8 cellular contexts compared by ENCODE assay signal in genomic region chr22:37952629-37953028, GRCh38. TPM values are rescaled to one million over a fixed set of nuclear protein-coding genes. Genes with fewer than 3 reads are reported as not detected.
DNase-seq lines count a peak whose midpoint lies in the region; ATAC-seq and TF ChIP-seq lines count a peak whose summit lies in the region.
"Not testable (repeated sequence)": the region's sequence is repeated elsewhere in the genome, so short reads cannot be mapped to it uniquely, and the experiment has no call there.

No MANE protein-coding gene starts in this region.

- peak overlapping the region; percentile 74 for H3K9ac ChIP-seq in DND-41 (ENCODE audit: low read depth, low read length)
- not testable (repeated sequence) for H3K9ac ChIP-seq in rectal smooth muscle tissue (ENCODE audit: low read length)

- ATAC-seq in DND-41 (ENCODE audit: insufficient read depth, low read depth); activated CD8-positive, alpha-beta T cell treated with anti-CD3 and anti-CD28 coated beads for 36 hours; central memory CD8-positive, alpha-beta T cell (replicated peaks; ENCODE audit: extremely low read depth, poor library complexity, severe bottlenecking): not testable (repeated sequence)
- ATAC-seq in Right ventricle myocardium inferior: peak; percentile 5

- intact Hi-C loops in activated CD8-positive, alpha-beta T cell treated with anti-CD3 and anti-CD28 coated beads for 36 hours (cut with micrococcal nuclease); Right ventricle myocardium inferior (cut with DNase I): not testable (repeated sequence)

- H3K4me3 ChIP-seq in DND-41 (ENCODE audit: low read depth in 1 of 2, low read length in 2 of 2) (peak overlapping the region in 1 of 2 experiments; percentile 67; a peak in 2 of 4 replicates), mesodermal cell (ENCODE audit: extremely low read depth, insufficient read depth, low read length, poor library complexity, severe bottlenecking) (peak overlapping the region; percentile 99), rectal smooth muscle tissue (ENCODE audit: low read length) (peak overlapping the region; percentile 94), urinary bladder (ENCODE audit: low read depth, low read length) (peak overlapping the region; percentile 79)

- H3K27me3 Mint-ChIP-seq in activated CD8-positive, alpha-beta T cell treated with anti-CD3 and anti-CD28 coated beads for 36 hours: peaks cover 14% of the 10 kb centered on the region
- not testable (repeated sequence) for H3K27me3 Mint-ChIP-seq in central memory CD8-positive, alpha-beta T cell

- 22 to 30% methylated on average over 16 to 17 of the region's 20 CpGs for WGBS in mesodermal cell (ENCODE audit: insufficient coverage in 2 of 2), 2 experiments
- whole genome bisulfite sequencing in urinary bladder: 5% methylated on average over 20 of the region's 20 CpGs

- H3K9me3 Mint-ChIP-seq in activated CD8-positive, alpha-beta T cell treated with anti-CD3 and anti-CD28 coated beads for 36 hours; central memory CD8-positive, alpha-beta T cell: not testable (repeated sequence)

- H3K79me2 ChIP-seq in DND-41 (ENCODE audit: insufficient read depth, low read length): peaks cover 20% of the 10 kb centered on the region

- not testable (repeated sequence) for TF ChIP-seq CTCF in DND-41 (IDR thresholded peaks at IDR 0.05; ENCODE audit: borderline replicate concordance, extremely low read depth, low read length, poor library complexity, severe bottlenecking); activated CD8-positive, alpha-beta T cell treated with anti-CD3 and anti-CD28 coated beads for 36 hours (IDR thresholded peaks at IDR 0.05)

- H3K36me3 ChIP-seq in DND-41 (ENCODE audit: insufficient read depth, low read length): peaks cover 12% of the 10 kb centered on the region
- H3K36me3 ChIP-seq in mesodermal cell (ENCODE audit: control insufficient read depth, insufficient read depth, low read length): peaks cover 18% of the 10 kb centered on the region
- not testable (repeated sequence) for H3K36me3 ChIP-seq in rectal smooth muscle tissue (ENCODE audit: control insufficient read depth, insufficient read depth, low read length); urinary bladder (ENCODE audit: insufficient read depth)

- H3K4me3 Mint-ChIP-seq in activated CD8-positive, alpha-beta T cell treated with anti-CD3 and anti-CD28 coated beads for 36 hours: peak overlapping the region; percentile 97
- peak overlapping the region; percentile 90 for H3K4me3 Mint-ChIP-seq in central memory CD8-positive, alpha-beta T cell

- not testable (repeated sequence) for H3K27ac ChIP-seq in DND-41 (ENCODE audit: low read length); mesodermal cell (ENCODE audit: low read depth, low read length, severe bottlenecking); rectal smooth muscle tissue (ENCODE audit: low read depth, low read length); urinary bladder (ENCODE audit: low read depth)

- DNase-seq in DND-41; activated CD8-positive, alpha-beta T cell treated with anti-CD3 and anti-CD28 coated beads for 36 hours; central memory CD8-positive, alpha-beta T cell (ENCODE audit: low spot score in 2 of 2); Right ventricle myocardium inferior (ENCODE audit: missing footprints): not testable (repeated sequence)
- peak; percentile 18 for DNase-seq in NCI-H748 (lab: John Stamatoyannopoulos, UW; ENCODE audit: unreplicated experiment)

- H3K27ac Mint-ChIP-seq in activated CD8-positive, alpha-beta T cell treated with anti-CD3 and anti-CD28 coated beads for 36 hours: not testable (repeated sequence)
- peak overlapping the region; percentile 96 for H3K27ac Mint-ChIP-seq in central memory CD8-positive, alpha-beta T cell (ENCODE audit: low read depth)

- CTCF ChIA-PET in activated CD8-positive, alpha-beta T cell treated with anti-CD3 and anti-CD28 coated beads for 36 hours (lab: Charles Lee): interaction anchor here (0.6 to 1.8 kb wide), 4 partner anchors 18 to 89 kb away, joined by 3 to 7 read pairs (median 4); partner anchors contain the start of gene MICALL1

- peaks cover 26% of the 10 kb centered on the region for H3K4me1 Mint-ChIP-seq in activated CD8-positive, alpha-beta T cell treated with anti-CD3 and anti-CD28 coated beads for 36 hours (ENCODE audit: low read depth)
- peaks cover 44% of the 10 kb centered on the region for H3K4me1 Mint-ChIP-seq in central memory CD8-positive, alpha-beta T cell

- H3K4me1 ChIP-seq in DND-41 (ENCODE audit: insufficient read depth, low read length): peaks cover 21% of the 10 kb centered on the region
- H3K4me1 ChIP-seq in mesodermal cell (ENCODE audit: control insufficient read depth, insufficient read depth, low read length, poor library complexity, severe bottlenecking); rectal smooth muscle tissue (ENCODE audit: control insufficient read depth, insufficient read depth, low read length); urinary bladder (ENCODE audit: insufficient read depth): not testable (repeated sequence)

- H2AFZ ChIP-seq in DND-41 (ENCODE audit: low read depth, low read length): peak overlapping the region; percentile 84

- not testable (repeated sequence) for H4K20me1 ChIP-seq in DND-41 (ENCODE audit: insufficient read depth, low read length)

- not testable (repeated sequence) for H3K27me3 ChIP-seq in DND-41 (ENCODE audit: insufficient read depth, low read length, poor library complexity); rectal smooth muscle tissue (ENCODE audit: control insufficient read depth, insufficient read depth, low read length)

- H3K4me2 ChIP-seq in DND-41 (ENCODE audit: insufficient read depth, low read length): peak overlapping the region; percentile 97

- POLR2A ChIA-PET in activated CD8-positive, alpha-beta T cell treated with anti-CD3 and anti-CD28 coated beads for 36 hours (lab: Charles Lee): interaction anchor here (0.6 kb wide), 1 partner anchor 45 kb away, joined by 3 read pairs; no protein-coding TSS in a partner anchor

- peaks cover 13% of the 10 kb centered on the region for H3K36me3 Mint-ChIP-seq in activated CD8-positive, alpha-beta T cell treated with anti-CD3 and anti-CD28 coated beads for 36 hours (ENCODE audit: low read depth)
- peaks cover 16% of the 10 kb centered on the region for H3K36me3 Mint-ChIP-seq in central memory CD8-positive, alpha-beta T cell (ENCODE audit: insufficient read depth)

- H3K9me3 ChIP-seq in DND-41 (ENCODE audit: insufficient read depth, low read length, severe bottlenecking); mesodermal cell (ENCODE audit: control insufficient read depth, low read length): not testable (repeated sequence)

RNA-seq across cellular contexts. Expression of gene C22orf23, which starts 0.8 kb away (rescaled TPM):
- total RNA-seq in activated CD8-positive, alpha-beta T cell treated with anti-CD3 and anti-CD28 coated beads for 36 hours: not detected
- total RNA-seq in Right ventricle myocardium inferior (0.68 TPM), urinary bladder (0.26 TPM)
- polyA plus RNA-seq in mesodermal cell (2013, experiment 1 of 2): 0.70 TPM
- polyA plus RNA-seq in mesodermal cell (2013, experiment 2 of 2): 0.91 TPM
- 0.95 TPM for polyA plus RNA-seq in urinary bladder

RNA-seq across cellular contexts. Expression of gene POLR2F, which starts 0.9 kb away (rescaled TPM):
- 10 to 100 TPM; 82.2 to 85.4 TPM for total RNA-seq in activated CD8-positive, alpha-beta T cell treated with anti-CD3 and anti-CD28 coated beads for 36 hours
- total RNA-seq in Right ventricle myocardium inferior (88.8 TPM), urinary bladder (24.7 TPM)
- 121 TPM for polyA plus RNA-seq in mesodermal cell (2013, experiment 1 of 2)
- polyA plus RNA-seq in mesodermal cell (2013, experiment 2 of 2): 107 TPM
- polyA plus RNA-seq in urinary bladder: 126 TPM

RNA-seq across cellular contexts. Expression of gene SOX10, which starts 31.7 kb away (rescaled TPM):
- not detected for total RNA-seq in activated CD8-positive, alpha-beta T cell treated with anti-CD3 and anti-CD28 coated beads for 36 hours
- 1.9 TPM for total RNA-seq in Right ventricle myocardium inferior
- 9.0 TPM for polyA plus RNA-seq in mesodermal cell (2013, experiment 1 of 2)
- 8.3 TPM for polyA plus RNA-seq in mesodermal cell (2013, experiment 2 of 2)
- 4.5 TPM for total RNA-seq in urinary bladder
- 10.7 TPM for polyA plus RNA-seq in urinary bladder

RNA-seq across cellular contexts. Expression of gene MICALL1, which starts 46.5 kb away (rescaled TPM):
- total RNA-seq in activated CD8-positive, alpha-beta T cell treated with anti-CD3 and anti-CD28 coated beads for 36 hours: 10 to 100 TPM; 10.2 to 11.8 TPM
- total RNA-seq in Right ventricle myocardium inferior (19.4 TPM), urinary bladder (22.7 TPM)
- polyA plus RNA-seq in mesodermal cell (2013, experiment 1 of 2): 49.6 TPM
- polyA plus RNA-seq in mesodermal cell (2013, experiment 2 of 2): 41.5 TPM
- polyA plus RNA-seq in urinary bladder: 69.5 TPM
